In the genomic region with DNA sequence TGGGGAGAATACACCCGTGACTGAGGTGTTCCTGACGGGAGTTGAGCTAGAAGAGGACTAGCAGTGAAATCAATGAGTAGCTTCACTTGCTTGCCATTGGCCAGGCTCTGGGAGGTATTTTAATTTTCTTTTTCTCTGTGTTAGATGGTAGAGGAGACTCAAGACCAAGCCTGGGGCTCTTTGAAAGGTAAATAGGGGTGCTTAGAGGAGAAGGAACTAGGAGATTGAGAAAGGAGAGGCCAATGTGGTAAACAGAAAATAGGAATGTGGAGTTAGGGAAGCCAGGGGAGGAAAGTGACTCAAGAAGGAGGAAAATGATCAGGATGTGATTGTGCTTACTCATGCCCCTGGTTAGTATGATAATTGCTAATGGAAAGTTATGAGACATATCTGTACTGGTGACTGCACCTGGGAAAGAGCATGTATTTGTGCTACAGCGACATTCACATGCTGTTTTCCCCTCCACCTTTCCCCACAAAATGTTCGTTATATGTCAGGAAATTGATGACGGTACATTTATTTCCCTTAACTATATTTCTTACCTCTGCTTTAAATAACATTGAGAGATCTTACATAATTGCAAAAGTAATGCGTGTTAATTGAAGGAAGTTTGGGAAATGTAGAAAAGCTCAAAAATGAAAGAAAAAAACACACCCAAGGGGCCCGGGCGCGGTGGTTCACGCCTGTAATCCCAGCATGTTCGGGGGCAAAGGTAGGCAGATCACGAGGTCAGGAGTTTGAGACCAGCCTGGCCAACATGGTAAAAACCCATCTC, we compare ENCODE assay signal across 9 cellular contexts. TPM values are rescaled to one million over a fixed set of nuclear protein-coding genes. Genes with fewer than 3 reads are reported as not detected.
DNase-seq lines count a peak whose midpoint lies in the region; ATAC-seq and FAIRE-seq lines count a peak whose summit lies in the region.
"Had no signal": no experiment of that assay in that cellular context is flagged by ENCODE, and none has a peak within 500 bp of the region (broad histone marks: within the 10 kb centered on the region; RNA-seq: fewer than 3 reads in every experiment).

No MANE protein-coding gene starts in this region.

- H3K9me3 ChIP-seq in small intestine (ENCODE audit: control insufficient read depth, low read depth), result no peaks in the 10 kb centered on the region

- FAIRE-seq in RCC 7860 (lab: Jason Lieb, UNC) (no peak), small intestine (lab: Jason Lieb, UNC) (no peak)
- FAIRE-seq: endometrium had no signal

- no peaks in the 10 kb centered on the region for H3K4me1 ChIP-seq in small intestine (ENCODE audit: control insufficient read depth in 2 of 2, insufficient read depth in 1 of 2, low read depth in 1 of 2, low read length in 1 of 2)

- H3K4me3 ChIP-seq in small intestine (ENCODE audit: low read depth in 1 of 2, low read length in 2 of 2), result no peak overlapping the region

- peak; percentile 65 for ATAC-seq in GM21723 (IDR thresholded peaks at IDR 0.05; ENCODE audit: unreplicated experiment)

- no peaks in the 10 kb centered on the region for H3K36me3 ChIP-seq in small intestine (ENCODE audit: control insufficient read depth in 2 of 2, insufficient read depth in 2 of 2, low read length in 2 of 2)

- H3K27me3 ChIP-seq in small intestine (ENCODE audit: control insufficient read depth in 2 of 2, insufficient read depth in 2 of 2, low read length in 2 of 2), result no peaks in the 10 kb centered on the region

- WGBS in small intestine, 3 donors, result 62 to 74% (median 68%) methylated on average over 12 of the region's 12 CpGs

- DNase-seq in GDM1 (lab: John Stamatoyannopoulos, UW), result peak; percentile 81
- peak; percentile 62 for DNase-seq in RCC 7860 (ENCODE audit: low spot score)
- peak; percentile 44 for DNase-seq in epithelial cell of prostate (ENCODE audit: low read depth, low spot score)
- no peak for DNase-seq in NCI-H2029 treated with DMSO at 0.1 percent for 48 hours (lab: John Stamatoyannopoulos, UW)
- DNase-seq in small intestine, result no peak
- DNase-seq in DMS153 (lab: John Stamatoyannopoulos, UW), result no peak
- no peak for DNase-seq in Kasumi-1 (lab: John Stamatoyannopoulos, UW)

- H3K27ac ChIP-seq in epithelial cell of prostate (peak overlapping the region; percentile 53), small intestine (ENCODE audit: low read depth in 1 of 2, low read length in 1 of 2) (no peak overlapping the region)

RNA-seq across cellular contexts. Expression of a gene that starts 16.9 kb away (rescaled TPM):
- 10 to 100 TPM; 14.9 to 22.5 (median 16.8) TPM for polyA plus RNA-seq in small intestine

Comparison
In these comparisons a context has a peak if more than half of its experiments do, and no peak if none do; other contexts are left out.
1. DNase-seq: peak in GDM1 (single experiment), RCC 7860 (single experiment) and epithelial cell of prostate (single experiment); none in NCI-H2029 treated with DMSO at 0.1 percent for 48 hours (single experiment), small intestine (single experiment), DMS153 (single experiment) and Kasumi-1 (0 of 2).